In the genomic region with DNA sequence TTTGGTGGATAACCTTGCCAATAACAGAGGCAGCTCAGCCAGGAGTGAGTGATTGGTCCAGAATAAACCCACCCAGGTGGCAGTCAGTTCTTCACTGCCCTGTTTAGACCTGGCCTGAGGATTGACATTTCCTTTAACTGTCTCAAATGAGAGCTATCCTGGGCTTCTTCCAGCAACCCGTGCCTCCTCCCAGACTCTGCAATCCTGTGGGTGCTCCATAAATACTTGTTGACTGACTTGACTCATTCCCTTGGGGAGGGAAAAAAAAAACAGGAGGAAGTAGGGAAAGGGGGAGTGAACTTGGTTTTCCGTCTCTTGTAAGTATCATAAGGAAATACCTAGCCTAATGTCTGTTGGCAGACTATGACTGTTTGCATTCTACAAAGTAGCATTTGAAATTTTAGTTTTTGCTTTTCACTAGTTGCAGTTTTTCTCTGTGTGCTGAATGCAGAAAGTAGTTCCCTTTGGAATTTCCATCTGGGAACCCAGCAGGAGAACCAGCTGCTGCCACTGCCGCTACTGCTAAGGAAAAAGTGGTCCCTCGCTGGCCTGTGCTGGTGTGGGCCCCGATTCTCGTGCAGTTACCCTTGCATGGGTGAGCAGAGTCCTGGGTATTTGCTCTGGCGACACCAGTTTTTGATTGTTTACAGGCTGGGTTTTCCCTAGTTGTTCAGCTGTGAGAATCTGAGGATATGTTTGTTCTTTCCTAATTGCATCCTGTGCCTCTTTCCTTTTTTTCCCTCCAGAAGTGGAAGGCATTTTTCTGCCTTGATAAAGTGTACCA, we compare ENCODE assay signal across 9 cellular contexts.
DNase-seq lines count a peak whose midpoint lies in the region; TF ChIP-seq lines count a peak whose summit lies in the region.
"Had no signal": no experiment of that assay in that cellular context is flagged by ENCODE, and none has a peak within 500 bp of the region (broad histone marks: within the 10 kb centered on the region; RNA-seq: fewer than 3 reads in every experiment).

No MANE protein-coding gene starts in this region.

- DNase-seq in NCI-H2029 (lab: John Stamatoyannopoulos, UW): peak; percentile 31
- no peak for DNase-seq in NCI-H2029 treated with DMSO at 0.1 percent for 48 hours (lab: John Stamatoyannopoulos, UW)
- DNase-seq in coronary artery (ENCODE audit: low spot score): no peak
- DNase-seq in left kidney (ENCODE audit: low read depth, low spot score): peak; percentile 55
- DNase-seq in uterus: peak in 1 of 2 donors; percentile 59
- DNase-seq in DMS153 treated with DMSO at 0.1 percent for 48 hours (lab: John Stamatoyannopoulos, UW; ENCODE audit: unreplicated experiment): no peak
- DNase-seq in NCI-H1417 treated with DMSO at 0.1 percent for 48 hours (lab: John Stamatoyannopoulos, UW): no peak
- no peak for DNase-seq in mucosa of gallbladder (ENCODE audit: low spot score)
- DNase-seq: cerebellar nuclear complex had no signal

- intact Hi-C loops in uterus (cut with DNase I; ENCODE audit: low total_unique reads): no loop called here

- H3K27ac ChIP-seq in coronary artery: peak overlapping the region; percentile 66 to 89
- H3K27ac ChIP-seq in uterus: peak overlapping the region; percentile 64 to 79

- H3K9me3 ChIP-seq in uterus: no peaks in the 10 kb centered on the region

- H3K36me3 ChIP-seq in uterus: no peaks in the 10 kb centered on the region

- peaks cover 7 to 23% of the 10 kb centered on the region in 2 donors for H3K4me1 ChIP-seq in uterus

- peak overlapping the region; percentile 54 for H3K4me3 ChIP-seq in coronary artery
- H3K4me3 ChIP-seq in uterus: no peak overlapping the region

- no peak for TF ChIP-seq POLR2A in uterus (IDR thresholded peaks at IDR 0.05)

- H3K27me3 ChIP-seq in uterus: no peaks in the 10 kb centered on the region

- no peak for TF ChIP-seq CTCF in coronary artery (IDR thresholded peaks at IDR 0.05)
- TF ChIP-seq CTCF in uterus (IDR thresholded peaks at IDR 0.05): no peak

Comparison
In these comparisons a context has a peak if more than half of its experiments do, and no peak if none do; other contexts are left out.
1. DNase-seq: peak in NCI-H2029 (single experiment) and left kidney (single experiment); none in NCI-H2029 treated with DMSO at 0.1 percent for 48 hours (single experiment), coronary artery (single experiment), DMS153 treated with DMSO at 0.1 percent for 48 hours (single experiment), NCI-H1417 treated with DMSO at 0.1 percent for 48 hours (single experiment) and mucosa of gallbladder (single experiment).